ENCODE assay signal across 7 cellular contexts in genomic region chr10:101393378-101393777, GRCh38.
"Had no signal": no experiment of that assay in that cellular context is flagged by ENCODE, and none has a peak within 500 bp of the region (broad histone marks: within the 10 kb centered on the region; RNA-seq: fewer than 3 reads in every experiment).

No MANE protein-coding gene starts in this region.

- H3K9me3 ChIP-seq: HAP-1 had no signal

- H2AFZ ChIP-seq: GM23248 had no signal

- H3K4me3 ChIP-seq: GM23248, HAP-1 had no signal

- H3K9ac ChIP-seq: GM23248 had no signal

- H3K27ac ChIP-seq: GM23248 had no signal

- ATAC-seq: HCT116 had no signal

- H3K36me3 ChIP-seq: HAP-1 had no signal

- FAIRE-seq: HTR-8/SVneo had no signal

- DNase-seq: GM23248, GOT3, H7, IMR-90 had no signal
